ENCODE assay signal across 24 cellular contexts in the genomic region with DNA sequence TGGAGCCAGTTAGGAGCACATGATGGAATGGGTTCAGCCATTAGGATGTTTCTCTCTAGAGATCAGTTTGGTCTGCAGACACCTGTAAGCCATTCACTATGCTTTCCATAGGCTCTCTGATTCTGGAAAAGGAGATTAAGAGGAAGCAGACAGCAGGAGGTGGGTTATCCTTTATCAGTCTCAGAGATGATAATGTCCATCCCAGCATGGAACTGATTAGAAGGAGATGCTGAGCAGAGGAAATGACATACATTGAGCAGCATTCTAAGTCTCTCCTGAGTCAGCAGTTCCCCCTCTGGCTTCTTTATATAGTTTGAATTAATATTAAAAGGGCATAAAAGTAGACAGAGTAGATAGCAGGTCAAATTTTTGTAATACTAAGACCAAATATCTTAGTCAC.
"Had no signal": no experiment of that assay in that cellular context is flagged by ENCODE, and none has a peak within 500 bp of the region (broad histone marks: within the 10 kb centered on the region; RNA-seq: fewer than 3 reads in every experiment).

No MANE protein-coding gene starts in this region.

- H3K4me1 Mint-ChIP-seq: naive B cell, nephron had no signal

- H2AFZ ChIP-seq: hepatocyte had no signal

- H3K4me3 Mint-ChIP-seq: dendritic cell treated with granulocyte-macrophage colony-stimulating factor and Interleukin-4, amounts not matched to agents 40 ng/mL and 50 ng/mL, for 4 days; effector memory CD8-positive, alpha-beta T cell; naive B cell; nephron had no signal

- H3K36me3 ChIP-seq: esophagus squamous epithelium, spleen, stomach, thoracic aorta had no signal

- DNase-seq: cerebellar nuclear complex; effector memory CD8-positive, alpha-beta T cell; esophagus squamous epithelium; foreskin fibroblast; left colon; left ventricle myocardium superior; mesenchymal stem cell; naive B cell; psoas muscle; retina; spleen; stimulated activated CD4-positive, alpha-beta T cell treated with anti-CD3 and anti-CD28 coated beads, Interleukin-15, amount 100 ng/mL, for 24 hours; stimulated activated CD4-positive, alpha-beta T cell treated with anti-CD3 and anti-CD28 coated beads, Interleukin-1b, Interleukin-23, amount 100 ng/mL, for 48 hours; stimulated activated CD4-positive, alpha-beta T cell treated with anti-CD3 and anti-CD28 coated beads, Interleukin-4, amount 100 ng/mL, for 4 hours; stimulated activated naive CD4-positive, alpha-beta T cell; stomach; substantia nigra; trophoblast cell had no signal

- H3K27me3 Mint-ChIP-seq: dendritic cell treated with granulocyte-macrophage colony-stimulating factor and Interleukin-4, amounts not matched to agents 40 ng/mL and 50 ng/mL, for 4 days; effector memory CD8-positive, alpha-beta T cell; naive B cell had no signal

- H3K36me3 Mint-ChIP-seq: naive B cell had no signal

- H3K79me2 ChIP-seq: hepatocyte had no signal

- ATAC-seq: effector memory CD8-positive, alpha-beta T cell; left colon; left ventricle myocardium superior; psoas muscle; sciatic nerve had no signal

- H3K27ac Mint-ChIP-seq: dendritic cell treated with granulocyte-macrophage colony-stimulating factor and Interleukin-4, amounts not matched to agents 40 ng/mL and 50 ng/mL, for 4 days; effector memory CD8-positive, alpha-beta T cell; naive B cell; nephron had no signal

- H3K27ac ChIP-seq: esophagus squamous epithelium, hepatocyte, psoas muscle, spleen, stomach, thoracic aorta had no signal

- H3K27me3 ChIP-seq: esophagus squamous epithelium, hepatocyte, spleen, stomach had no signal

- H3K4me2 ChIP-seq: hepatocyte had no signal

- H3K4me1 ChIP-seq: esophagus squamous epithelium, psoas muscle, spleen, stomach had no signal

- H3K9me3 Mint-ChIP-seq: dendritic cell treated with granulocyte-macrophage colony-stimulating factor and Interleukin-4, amounts not matched to agents 40 ng/mL and 50 ng/mL, for 4 days; nephron had no signal

- H3K4me3 ChIP-seq: esophagus squamous epithelium, hepatocyte, lung, psoas muscle, spleen, stomach, thoracic aorta had no signal

- H3K9me3 ChIP-seq: esophagus squamous epithelium, psoas muscle, spleen, stomach, thoracic aorta had no signal
